2 cellular contexts compared by ENCODE assay signal in the genomic region with DNA sequence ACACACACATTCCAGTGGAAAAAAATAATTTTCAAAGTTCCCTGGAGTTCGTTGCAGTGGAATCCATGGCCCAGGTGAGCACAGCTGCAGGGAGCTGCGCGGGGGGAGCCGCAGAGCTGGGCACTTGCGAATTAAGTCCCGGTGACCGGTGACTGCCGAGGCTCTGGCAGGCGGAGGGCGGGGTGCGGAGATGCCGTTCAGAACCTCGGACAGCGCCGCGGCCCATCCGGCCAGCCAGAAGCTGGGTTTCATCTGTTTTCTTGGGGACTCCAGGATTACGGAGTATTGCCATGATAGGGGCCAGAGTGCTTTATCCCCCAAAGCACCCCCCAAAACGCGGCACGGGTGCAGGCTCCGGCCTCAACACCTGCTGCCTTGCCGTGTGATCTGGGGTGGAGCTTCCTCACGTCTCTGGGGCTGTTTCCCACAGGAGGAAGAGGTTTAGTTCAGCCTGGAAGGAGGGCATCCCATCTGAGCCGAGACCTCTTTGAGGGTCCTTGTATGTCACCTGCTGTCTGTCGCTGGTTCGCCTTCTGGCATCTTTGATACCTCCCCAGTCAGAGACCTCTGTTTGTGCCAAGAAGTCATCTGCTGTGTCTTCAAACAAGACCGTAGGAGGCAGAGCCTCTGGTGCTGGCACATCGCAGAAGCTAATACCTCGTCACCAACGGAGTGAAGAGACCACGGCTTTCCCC.
TF ChIP-seq lines count a peak whose summit lies in the region.

No MANE protein-coding gene starts in this region.

TF ChIP-seq in K562, 482 proteins besides CTCF, POLR2A, EP300 and RAD21 (continued from another document and continues in another):
- TF ChIP-seq ARID3B (CRISPR knock-in tag; IDR thresholded peaks at IDR 0.05; ENCODE audit: borderline replicate concordance): no peak
- TF ChIP-seq GABPA (tag; conservative IDR thresholded peaks at IDR 0.05; ENCODE audit: low read depth): peak; percentile 64
- TF ChIP-seq MYNN (IDR thresholded peaks at IDR 0.05): no peak
- TF ChIP-seq MYNN (CRISPR knock-in tag; IDR thresholded peaks at IDR 0.05): no peak
- TF ChIP-seq PURB (CRISPR knock-in tag; IDR thresholded peaks at IDR 0.05; ENCODE audit: low read depth): no peak
- TF ChIP-seq NFIC (IDR thresholded peaks at IDR 0.05): no peak
- TF ChIP-seq TFAP4 (CRISPR knock-in tag; IDR thresholded peaks at IDR 0.05; ENCODE audit: borderline replicate concordance): peak; percentile 52; the same call in 1 of the 2 replicates
- peak in 1 of 2 experiments; percentile 75 for TF ChIP-seq AFF1 (IDR thresholded peaks at IDR 0.05; ENCODE audit: low read depth in 1 of 2, partially characterized antibody in 2 of 2)
- no peak for TF ChIP-seq UBTF (IDR thresholded peaks at IDR 0.05; ENCODE audit: borderline replicate concordance in 1 of 2, low read depth in 2 of 2, low read length in 2 of 2)
- peak; percentile 90 for TF ChIP-seq MIER1 (IDR thresholded peaks at IDR 0.05; ENCODE audit: low read depth)
- TF ChIP-seq ZNF263 (CRISPR knock-in tag; IDR thresholded peaks at IDR 0.05; ENCODE audit: borderline replicate concordance): peak; percentile 41; the same call in 1 of the 2 replicates
- TF ChIP-seq FOXK2 (conservative IDR thresholded peaks at IDR 0.05 in 1 of 2, IDR thresholded peaks at IDR 0.05 in 1 of 2; ENCODE audit: low read depth in 2 of 2): no peak
- TF ChIP-seq POLR3G (IDR thresholded peaks at IDR 0.05; ENCODE audit: extremely low read depth, insufficient read length, insufficient replicate concordance): no peak
- no peak for TF ChIP-seq ARID1B (IDR thresholded peaks at IDR 0.05)
- TF ChIP-seq ZNF75A (CRISPR knock-in tag; IDR thresholded peaks at IDR 0.05): no peak
- TF ChIP-seq NELFE (IDR thresholded peaks at IDR 0.05; ENCODE audit: insufficient read depth, insufficient read length): no peak
- 0 out of 4 replicates have a peak, but pooled peaks of 1 of the 2 experiments have one; percentile 6 for TF ChIP-seq SIN3A (IDR thresholded peaks at IDR 0.05; ENCODE audit: borderline replicate concordance in 2 of 2, control insufficient read depth in 1 of 2, low read depth in 2 of 2, low read length in 2 of 2)

TF ChIP-seq in HepG2, 621 proteins besides CTCF, POLR2A, EP300 and RAD21 (continues in another document):
- 0 out of 2 replicates have a peak, but pooled peaks have one; percentile 33 for TF ChIP-seq THAP7 (CRISPR knock-in tag; IDR thresholded peaks at IDR 0.05)
- TF ChIP-seq NFE2 (CRISPR knock-in tag; IDR thresholded peaks at IDR 0.05): no peak
- no peak for TF ChIP-seq ZNF674 (CRISPR knock-in tag; IDR thresholded peaks at IDR 0.05; ENCODE audit: low read depth)
- TF ChIP-seq HNF4A (CRISPR knock-in tag; IDR thresholded peaks at IDR 0.05): no peak
- TF ChIP-seq ZNF235 (CRISPR knock-in tag; IDR thresholded peaks at IDR 0.05; ENCODE audit: borderline replicate concordance): no peak; the same call in 1 of the 2 replicates
- peak; percentile 77 for TF ChIP-seq HDAC2 (CRISPR knock-in tag; IDR thresholded peaks at IDR 0.05)
- TF ChIP-seq NFYC (CRISPR knock-in tag; IDR thresholded peaks at IDR 0.05): no peak; the same call in 1 of the 2 replicates
- TF ChIP-seq REXO4 (CRISPR knock-in tag; IDR thresholded peaks at IDR 0.05; ENCODE audit: borderline replicate concordance): no peak
- TF ChIP-seq NCOA1 (CRISPR knock-in tag; IDR thresholded peaks at IDR 0.05): no peak
- TF ChIP-seq ZNF318 (CRISPR knock-in tag; IDR thresholded peaks at IDR 0.05): no peak
- peak; percentile 41; the same call in 1 of the 2 replicates for TF ChIP-seq FOSL2 (CRISPR knock-in tag; IDR thresholded peaks at IDR 0.05)
- TF ChIP-seq, protein P1, sequence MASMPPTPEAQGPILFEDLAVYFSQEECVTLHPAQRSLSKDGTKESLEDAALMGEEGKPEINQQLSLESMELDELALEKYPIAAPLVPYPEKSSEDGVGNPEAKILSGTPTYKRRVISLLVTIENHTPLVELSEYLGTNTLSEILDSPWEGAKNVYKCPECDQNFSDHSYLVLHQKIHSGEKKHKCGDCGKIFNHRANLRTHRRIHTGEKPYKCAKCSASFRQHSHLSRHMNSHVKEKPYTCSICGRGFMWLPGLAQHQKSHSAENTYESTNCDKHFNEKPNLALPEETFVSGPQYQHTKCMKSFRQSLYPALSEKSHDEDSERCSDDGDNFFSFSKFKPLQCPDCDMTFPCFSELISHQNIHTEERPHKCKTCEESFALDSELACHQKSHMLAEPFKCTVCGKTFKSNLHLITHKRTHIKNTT (CRISPR knock-in tag; IDR thresholded peaks at IDR 0.05): no peak
- TF ChIP-seq, protein P2, sequence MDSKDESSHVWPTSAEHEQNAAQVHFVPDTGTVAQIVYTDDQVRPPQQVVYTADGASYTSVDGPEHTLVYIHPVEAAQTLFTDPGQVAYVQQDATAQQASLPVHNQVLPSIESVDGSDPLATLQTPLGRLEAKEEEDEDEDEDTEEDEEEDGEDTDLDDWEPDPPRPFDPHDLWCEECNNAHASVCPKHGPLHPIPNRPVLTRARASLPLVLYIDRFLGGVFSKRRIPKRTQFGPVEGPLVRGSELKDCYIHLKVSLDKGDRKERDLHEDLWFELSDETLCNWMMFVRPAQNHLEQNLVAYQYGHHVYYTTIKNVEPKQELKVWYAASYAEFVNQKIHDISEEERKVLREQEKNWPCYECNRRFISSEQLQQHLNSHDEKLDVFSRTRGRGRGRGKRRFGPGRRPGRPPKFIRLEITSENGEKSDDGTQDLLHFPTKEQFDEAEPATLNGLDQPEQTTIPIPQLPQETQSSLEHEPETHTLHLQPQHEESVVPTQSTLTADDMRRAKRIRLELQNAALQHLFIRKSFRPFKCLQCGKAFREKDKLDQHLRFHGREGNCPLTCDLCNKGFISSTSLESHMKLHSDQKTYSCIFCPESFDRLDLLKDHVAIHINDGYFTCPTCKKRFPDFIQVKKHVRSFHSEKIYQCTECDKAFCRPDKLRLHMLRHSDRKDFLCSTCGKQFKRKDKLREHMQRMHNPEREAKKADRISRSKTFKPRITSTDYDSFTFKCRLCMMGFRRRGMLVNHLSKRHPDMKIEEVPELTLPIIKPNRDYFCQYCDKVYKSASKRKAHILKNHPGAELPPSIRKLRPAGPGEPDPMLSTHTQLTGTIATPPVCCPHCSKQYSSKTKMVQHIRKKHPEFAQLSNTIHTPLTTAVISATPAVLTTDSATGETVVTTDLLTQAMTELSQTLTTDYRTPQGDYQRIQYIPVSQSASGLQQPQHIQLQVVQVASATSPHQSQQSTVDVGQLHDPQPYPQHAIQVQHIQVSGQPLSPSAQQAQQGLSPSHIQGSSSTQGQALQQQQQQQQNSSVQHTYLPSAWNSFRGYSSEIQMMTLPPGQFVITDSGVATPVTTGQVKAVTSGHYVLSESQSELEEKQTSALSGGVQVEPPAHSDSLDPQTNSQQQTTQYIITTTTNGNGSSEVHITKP (CRISPR knock-in tag; IDR thresholded peaks at IDR 0.05; ENCODE audit: low read depth): 0 out of 2 replicates have a peak, but pooled peaks have one; percentile 33
- TF ChIP-seq ZSCAN9 (CRISPR knock-in tag; IDR thresholded peaks at IDR 0.05; ENCODE audit: borderline replicate concordance): peak; percentile 95
- TF ChIP-seq GPN1 (CRISPR knock-in tag; IDR thresholded peaks at IDR 0.05; ENCODE audit: borderline replicate concordance): no peak
- peak; percentile 44; the same call in 1 of the 2 replicates for TF ChIP-seq ZGPAT (CRISPR knock-in tag; IDR thresholded peaks at IDR 0.05)
- peak; percentile 93 for TF ChIP-seq ZMAT3 (CRISPR knock-in tag; conservative IDR thresholded peaks at IDR 0.05)
- TF ChIP-seq, protein P3, sequence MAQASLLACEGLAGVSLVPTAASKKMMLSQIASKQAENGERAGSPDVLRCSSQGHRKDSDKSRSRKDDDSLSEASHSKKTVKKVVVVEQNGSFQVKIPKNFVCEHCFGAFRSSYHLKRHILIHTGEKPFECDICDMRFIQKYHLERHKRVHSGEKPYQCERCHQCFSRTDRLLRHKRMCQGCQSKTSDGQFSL (CRISPR knock-in tag; IDR thresholded peaks at IDR 0.05): no peak
- TF ChIP-seq ATAD3A (CRISPR knock-in tag; IDR thresholded peaks at IDR 0.05): no peak
- TF ChIP-seq RFX5 (IDR thresholded peaks at IDR 0.05; ENCODE audit: low read depth, low read length): no peak
- TF ChIP-seq ZNF484 (CRISPR knock-in tag; IDR thresholded peaks at IDR 0.05; ENCODE audit: borderline replicate concordance, low read depth): no peak
- 0 out of 2 replicates have a peak, but pooled peaks have one; percentile 35 for TF ChIP-seq ZNF326 (CRISPR knock-in tag; IDR thresholded peaks at IDR 0.05; ENCODE audit: borderline replicate concordance)
- TF ChIP-seq CEBPB (IDR thresholded peaks at IDR 0.05; ENCODE audit: borderline replicate concordance, low read depth, low read length): no peak
- TF ChIP-seq RBAK (CRISPR knock-in tag; IDR thresholded peaks at IDR 0.05): no peak
- TF ChIP-seq CENPX (CRISPR knock-in tag; IDR thresholded peaks at IDR 0.05): no peak
- TF ChIP-seq ESRRA (CRISPR knock-in tag; IDR thresholded peaks at IDR 0.05; ENCODE audit: low read depth): no peak
- peak; percentile 48; the same call in 1 of the 2 replicates for TF ChIP-seq ZNF772 (CRISPR knock-in tag; IDR thresholded peaks at IDR 0.05)
- peak; percentile 84; the same call in 1 of the 2 replicates for TF ChIP-seq ZNF546 (CRISPR knock-in tag; conservative IDR thresholded peaks at IDR 0.05)
- no peak for TF ChIP-seq ZNF496 (CRISPR knock-in tag; IDR thresholded peaks at IDR 0.05; ENCODE audit: insufficient replicate concordance)
